ENCODE assay signal across 8 cellular contexts in the genomic region with DNA sequence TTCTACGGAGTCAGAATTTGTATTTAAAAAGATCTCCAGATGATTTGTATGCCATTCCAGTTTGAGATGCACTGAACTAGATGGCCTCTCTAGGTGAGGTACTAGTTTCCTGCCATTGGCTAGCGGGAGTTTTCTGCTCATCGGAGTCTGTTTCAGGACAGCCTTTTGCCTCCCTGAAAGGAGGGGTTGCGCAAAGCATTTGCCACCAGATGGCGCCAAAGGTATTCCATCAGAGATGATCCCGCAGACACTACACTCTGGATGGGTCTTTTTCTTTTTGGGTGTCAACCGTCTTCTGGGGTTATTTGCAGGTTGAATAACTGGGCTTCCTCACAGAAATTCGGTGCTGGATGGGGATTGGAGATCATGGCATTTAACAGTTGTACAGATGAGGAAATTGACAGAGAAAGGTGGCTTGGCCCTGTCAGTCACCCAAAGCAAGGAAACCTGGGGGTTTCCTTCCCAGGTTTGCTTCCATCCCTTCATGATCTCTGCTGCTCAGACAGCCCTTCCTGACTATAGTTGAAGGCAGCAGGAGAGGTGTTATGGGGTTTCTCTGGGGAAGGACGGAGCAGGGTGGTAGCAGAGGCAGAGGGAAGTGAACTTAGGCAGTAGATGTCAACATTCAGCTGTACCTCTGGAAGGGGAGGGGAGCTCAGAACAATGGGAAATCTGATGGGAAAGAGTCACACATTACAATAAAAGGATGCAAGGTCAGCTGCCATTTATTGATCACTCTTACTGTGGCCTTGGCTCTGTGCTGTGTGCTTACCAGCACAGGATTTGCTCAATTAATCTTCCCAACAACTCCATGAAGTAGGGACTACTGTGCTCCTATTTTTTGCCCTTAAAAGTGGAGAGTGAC.
DNase-seq lines count a peak whose midpoint lies in the region; ATAC-seq and TF ChIP-seq lines count a peak whose summit lies in the region.

No MANE protein-coding gene starts in this region.

- no peaks in the 10 kb centered on the region for H4K20me1 ChIP-seq in IMR-90 (ENCODE audit: insufficient read depth, low read length)

- no peaks in the 10 kb centered on the region for H3K9me3 ChIP-seq in IMR-90 (ENCODE audit: control insufficient read depth, insufficient read depth, low read length)
- H3K9me3 ChIP-seq in Panc1 (ENCODE audit: control insufficient read depth, insufficient read depth, low read depth, low read length): no peaks in the 10 kb centered on the region

- H3K4me3 Mint-ChIP-seq in activated T-cell treated with anti-CD3 and anti-CD28 coated beads, Interleukin-2, amount 50 U/mL, for 4 hours: no peak overlapping the region

- peak overlapping the region; percentile 86 for H4K91ac ChIP-seq in IMR-90 (ENCODE audit: insufficient read depth, low read depth, low read length)

- dilution Hi-C loops in IMR-90 (cut with HindIII; ENCODE audit: low sequenced_read_pairs, unreplicated experiment): no loop called here

- CTCF ChIA-PET in IMR-90 (lab: Yijun Ruan, JAX): interaction anchor here (0.6 to 0.9 kb wide), 2 partner anchors 148 to 343 kb away, joined by 3 read pairs; no protein-coding TSS in a partner anchor
- CTCF ChIA-PET in Panc1 (lab: Charles Lee): interaction anchor here (0.6 to 1.4 kb wide), 5 partner anchors 57 to 152 kb away, joined by 3 to 6 read pairs (median 3); no protein-coding TSS in a partner anchor

- H3K23ac ChIP-seq in IMR-90 (ENCODE audit: low read depth, low read length): peak overlapping the region; percentile 8; the same call in 1 of the 2 replicates

- TF ChIP-seq RAD21 in IMR-90 (IDR thresholded peaks at IDR 0.05; ENCODE audit: low read length): peak; percentile 99

- H3K9me3 Mint-ChIP-seq in activated T-cell treated with anti-CD3 and anti-CD28 coated beads, Interleukin-2, amount 50 U/mL, for 4 hours: no peaks in the 10 kb centered on the region

- peak; percentile 81 for ATAC-seq in GM21529 (IDR thresholded peaks at IDR 0.05; ENCODE audit: unreplicated experiment)
- peak; percentile 78 for ATAC-seq in IMR-90 (ENCODE audit: low read depth)
- ATAC-seq in Panc1: peak; percentile 89
- ATAC-seq in activated T-cell treated with anti-CD3 and anti-CD28 coated beads, Interleukin-2, amount 50 U/mL, for 4 hours: peak; percentile 71 to 90

- in situ Hi-C loops in IMR-90 (cut with MboI; ENCODE audit: low sequenced_read_pairs): loop anchor here (5.0 kb wide), 3 partner anchors 151 to 461 kb away; no protein-coding TSS in a partner anchor
- in situ Hi-C loops in Panc1 (cut with HindIII; ENCODE audit: low pct_unique_long_range_greater_than_20kb, low sequenced_read_pairs): no loop called here

- TF ChIP-seq POLR2A in IMR-90 (IDR thresholded peaks at IDR 0.05; ENCODE audit: low read depth, low read length): peak; percentile 51; the same call in 1 of the 2 replicates

- no peak overlapping the region for H3K4me2 ChIP-seq in IMR-90 (ENCODE audit: low read depth, low read length)

- H3K4me3 ChIP-seq in IMR-90 (ENCODE audit: insufficient read depth, low read depth, low read length) (no peak overlapping the region), Panc1 (ENCODE audit: low read depth in 2 of 2, low read length in 2 of 2) (no peak overlapping the region), fibroblast of the aortic adventitia (ENCODE audit: low read depth, low read length) (no peak overlapping the region)

- no peaks in the 10 kb centered on the region for H3K36me3 ChIP-seq in IMR-90 (ENCODE audit: control insufficient read depth, insufficient read depth, low read length)
- H3K36me3 ChIP-seq in Panc1 (ENCODE audit: control insufficient read depth, insufficient read depth, low read length): no peaks in the 10 kb centered on the region

- peak overlapping the region; percentile 18 for H2AK9ac ChIP-seq in IMR-90 (replicated peaks; ENCODE audit: low read depth, low read length, poor library complexity)

- peaks cover 6% of the 10 kb centered on the region for H3K4me1 Mint-ChIP-seq in activated T-cell treated with anti-CD3 and anti-CD28 coated beads, Interleukin-2, amount 50 U/mL, for 4 hours (ENCODE audit: low read depth)

- H4K5ac ChIP-seq in IMR-90 (ENCODE audit: low read depth, low read length): peak overlapping the region; percentile 52

- H3K27me3 ChIP-seq in IMR-90 (ENCODE audit: control insufficient read depth, insufficient read depth, low read length): no peaks in the 10 kb centered on the region
- no peaks in the 10 kb centered on the region for H3K27me3 ChIP-seq in Panc1 (ENCODE audit: control insufficient read depth, insufficient read depth, low read length)

- H3K9me1 ChIP-seq in IMR-90 (ENCODE audit: insufficient read depth, low read length): peaks cover 29% of the 10 kb centered on the region

- no peak overlapping the region for H3K9ac ChIP-seq in IMR-90 (ENCODE audit: low read depth, low read length)

- H3K36me3 Mint-ChIP-seq in activated T-cell treated with anti-CD3 and anti-CD28 coated beads, Interleukin-2, amount 50 U/mL, for 4 hours (ENCODE audit: insufficient read depth): no peaks in the 10 kb centered on the region

- peak overlapping the region; percentile 42; the same call in 2 of the 3 replicates for H2BK15ac ChIP-seq in IMR-90 (ENCODE audit: low read depth, low read length)

- no peak overlapping the region for H3K56ac ChIP-seq in IMR-90 (ENCODE audit: extremely low read depth, insufficient read depth, low read length)

- intact Hi-C loops in IMR-90 (cut with micrococcal nuclease) (loop anchor here (1.0 to 5.0 kb wide), 7 partner anchors 95 to 463 kb away; no protein-coding TSS in a partner anchor), Panc1 (cut with micrococcal nuclease; ENCODE audit: unreplicated experiment) (loop anchor here (1.0 to 10.0 kb wide), 5 partner anchors 116 to 362 kb away; partner anchors contain the start of gene ME3)

- peak overlapping the region; percentile 31 to 67; a peak in 2 of 4 replicates for H4K8ac ChIP-seq in IMR-90 (ENCODE audit: low read depth in 2 of 2, low read length in 2 of 2)

- peak overlapping the region; percentile 78 for H2AK5ac ChIP-seq in IMR-90 (ENCODE audit: low read depth, low read length)

- peaks cover 0 to 4% of the 10 kb centered on the region in 2 experiments; a peak in 1 of 4 replicates for H3K79me1 ChIP-seq in IMR-90 (ENCODE audit: low read depth in 1 of 2, low read length in 2 of 2)

- TF ChIP-seq CTCF in IMR-90 (conservative IDR thresholded peaks at IDR 0.05; ENCODE audit: low read depth, low read length) (peak; percentile 96), Panc1 (IDR thresholded peaks at IDR 0.05) (peak; percentile 95), fibroblast of the aortic adventitia (IDR thresholded peaks at IDR 0.05; ENCODE audit: insufficient read depth, low read length) (peak; percentile 92)

- H3K4me1 ChIP-seq in IMR-90 (ENCODE audit: control insufficient read depth, insufficient read depth, low read length) (peaks cover 22% of the 10 kb centered on the region), Panc1 (ENCODE audit: control insufficient read depth, insufficient read depth, low read length) (peaks cover 40% of the 10 kb centered on the region)

- BruUV-seq in IMR-90 (replicated peaks; lab: Mats Ljungman, UMichigan) (no TSS peak), Panc1 (replicated peaks; lab: Mats Ljungman, UMichigan) (no TSS peak)

- H2BK5ac ChIP-seq in IMR-90 (ENCODE audit: low read depth, low read length, poor library complexity, severe bottlenecking): no peak overlapping the region

- H2BK20ac ChIP-seq in IMR-90 (ENCODE audit: low read depth, low read length): peak overlapping the region; percentile 90

- no CpG with 5 or more reads among the region's 9 CpGs for WGBS in IMR-90 (ENCODE audit: extremely low coverage in 2 of 2, insufficient read length in 1 of 2), 2 experiments

- peak overlapping the region; percentile 71 for H3K14ac ChIP-seq in IMR-90 (replicated peaks; ENCODE audit: low read depth, low read length)

- POLR2A ChIA-PET in IMR-90 (lab: Charles Lee; ENCODE audit: unreplicated experiment) (interaction anchor here (0.8 kb wide), 1 partner anchor 68 kb away, joined by 3 read pairs; no protein-coding TSS in a partner anchor), Panc1 (lab: Charles Lee) (interaction anchor here (1.0 kb wide), 1 partner anchor 342 kb away, joined by 3 read pairs; no protein-coding TSS in a partner anchor)

- no peaks in the 10 kb centered on the region for H3K27me3 Mint-ChIP-seq in activated T-cell treated with anti-CD3 and anti-CD28 coated beads, Interleukin-2, amount 50 U/mL, for 4 hours (ENCODE audit: low read depth)

- H2AFZ ChIP-seq in IMR-90 (replicated peaks; ENCODE audit: low read length, poor library complexity): peak overlapping the region; percentile 35

- peak overlapping the region; percentile 89 for H2BK120ac ChIP-seq in IMR-90 (ENCODE audit: low read depth, low read length)

- DNase-seq in DMS53 (lab: John Stamatoyannopoulos, UW): peak; percentile 96
- DNase-seq in IMR-90: peak; percentile 80
- peak; percentile 78 for DNase-seq in Panc1 (ENCODE audit: low read depth, low spot score)
- DNase-seq in activated T-cell treated with anti-CD3 and anti-CD28 coated beads, Interleukin-2, amount 50 U/mL, for 4 hours: peak; percentile 71
- peak; percentile 88 for DNase-seq in fibroblast of the aortic adventitia (ENCODE audit: low read depth)
- peak in 53 of 56 donors; percentile 4 to 91 (median 51) for DNase-seq in nucleus accumbens (lab: John Stamatoyannopoulos, UW)
- peak in 44 of 49 donors; percentile 5 to 86 (median 59) for DNase-seq in substantia nigra (lab: John Stamatoyannopoulos, UW)

- H3K27ac ChIP-seq in IMR-90 (ENCODE audit: insufficient read depth, low read length) (no peak overlapping the region), Panc1 (ENCODE audit: low read length) (peak overlapping the region; percentile 91), substantia nigra (ENCODE audit: low read depth, low read length, poor library complexity, severe bottlenecking) (no peak overlapping the region)

- H3K18ac ChIP-seq in IMR-90 (ENCODE audit: low read depth, low read length): peak overlapping the region; percentile 56; the same call in 1 of the 2 replicates

- peak overlapping the region; percentile 81 for H3K4ac ChIP-seq in IMR-90 (ENCODE audit: low read depth, low read length)

TF ChIP-seq in IMR-90, 13 proteins besides CTCF, POLR2A, EP300 and RAD21:
- TF ChIP-seq RCOR1 (IDR thresholded peaks at IDR 0.05; ENCODE audit: insufficient replicate concordance, low read length): no peak
- peak; percentile 43; the same call in 1 of the 2 replicates for TF ChIP-seq MAZ (IDR thresholded peaks at IDR 0.05; ENCODE audit: borderline replicate concordance, low read depth, low read length)
- TF ChIP-seq BHLHE40 (IDR thresholded peaks at IDR 0.05; ENCODE audit: low read depth, low read length): no peak
- peak; percentile 75 for TF ChIP-seq CEBPB (IDR thresholded peaks at IDR 0.05; ENCODE audit: low read depth, low read length)
- peak; percentile 99 for TF ChIP-seq SMC3 (IDR thresholded peaks at IDR 0.05; ENCODE audit: low read depth, low read length)
- TF ChIP-seq CHD1 (IDR thresholded peaks at IDR 0.05; ENCODE audit: low read depth, low read length): no peak
